16 cellular contexts compared by ENCODE assay signal in genomic region chr9:129811967-129812363, GRCh38. TPM values are rescaled to one million over a fixed set of nuclear protein-coding genes. Genes with fewer than 3 reads are reported as not detected.
DNase-seq lines count a peak whose midpoint lies in the region; ATAC-seq and TF ChIP-seq lines count a peak whose summit lies in the region.
"Had no signal": no experiment of that assay in that cellular context is flagged by ENCODE, and none has a peak within 500 bp of the region (broad histone marks: within the 10 kb centered on the region; RNA-seq: fewer than 3 reads in every experiment).

No MANE protein-coding gene starts in this region.

- CTCF ChIA-PET in CD4-positive, alpha-beta memory T cell (lab: Charles Lee; ENCODE audit: partially characterized antibody) = interaction anchor here (0.6 to 2.4 kb wide), 2 partner anchors 14 to 21 kb away, joined by 3 to 5 read pairs; no protein-coding TSS in a partner anchor

- H3K27me3 Mint-ChIP-seq in CD4-positive, alpha-beta memory T cell = no peaks in the 10 kb centered on the region
- no peaks in the 10 kb centered on the region for H3K27me3 Mint-ChIP-seq in T-helper 2 cell treated with Interferon-gamma antibody and Interleukin-4, amounts not matched to agents 5 μg/mL and 100 μg/mL, for 36 hours (ENCODE audit: low read depth)

- TF ChIP-seq CTCF in 22Rv1 (IDR thresholded peaks at IDR 0.05) = no peak
- TF ChIP-seq CTCF in right lobe of liver (IDR thresholded peaks at IDR 0.05) = no peak

- no peak for TF ChIP-seq POLR2A in right lobe of liver (IDR thresholded peaks at IDR 0.05)

- H3K4me3 ChIP-seq in CD4-positive, alpha-beta memory T cell (ENCODE audit: low read length in 2 of 2) = no peak overlapping the region
- no peak overlapping the region for H3K4me3 ChIP-seq in right lobe of liver
- H3K4me3 ChIP-seq: ovary had no signal

- intact Hi-C loops in CD4-positive, alpha-beta memory T cell (cut with micrococcal nuclease) = no loop called here
- intact Hi-C loops in right lobe of liver (cut with DNase I) = no loop called here

- peaks cover 7% of the 10 kb centered on the region for H3K4me1 ChIP-seq in CD4-positive, alpha-beta memory T cell (ENCODE audit: insufficient read depth, low read length)
- H3K4me1 ChIP-seq in right lobe of liver = peaks cover 0 to 19% (median 6%) of the 10 kb centered on the region in 4 donors

- peaks cover 59% of the 10 kb centered on the region for H3K36me3 ChIP-seq in CD4-positive, alpha-beta memory T cell (ENCODE audit: insufficient read depth, low read length)
- H3K36me3 ChIP-seq in right lobe of liver = peaks cover 3 to 25% (median 5%) of the 10 kb centered on the region in 4 donors
- H3K36me3 ChIP-seq: ovary had no signal

- no peak overlapping the region for H3K4me3 Mint-ChIP-seq in CD4-positive, alpha-beta memory T cell
- no peak overlapping the region for H3K4me3 Mint-ChIP-seq in T-helper 2 cell treated with Interferon-gamma antibody and Interleukin-4, amounts not matched to agents 5 μg/mL and 100 μg/mL, for 36 hours

- no peaks in the 10 kb centered on the region for H3K9me3 ChIP-seq in CD4-positive, alpha-beta memory T cell (ENCODE audit: control insufficient read depth in 1 of 2, low read length in 2 of 2)
- no peaks in the 10 kb centered on the region for H3K9me3 ChIP-seq in right lobe of liver
- H3K9me3 ChIP-seq: ovary had no signal

- ATAC-seq in right lobe of liver (no peak), GM18873 (IDR thresholded peaks at IDR 0.05; ENCODE audit: low FRiP score, unreplicated experiment) (no peak), HG03108 (IDR thresholded peaks at IDR 0.05; ENCODE audit: unreplicated experiment) (no peak), GM21717 (IDR thresholded peaks at IDR 0.05; ENCODE audit: unreplicated experiment) (no peak)

- peak overlapping the region in 6 of 7 donors; percentile 28 to 76 (median 51) for H3K27ac Mint-ChIP-seq in CD4-positive, alpha-beta memory T cell
- H3K27ac Mint-ChIP-seq in T-helper 2 cell treated with Interferon-gamma antibody and Interleukin-4, amounts not matched to agents 5 μg/mL and 100 μg/mL, for 36 hours = peak overlapping the region; percentile 26

- DNase-seq in CD4-positive, alpha-beta memory T cell = no peak
- no peak for DNase-seq in T-helper 2 cell treated with Interferon-gamma antibody and Interleukin-4, amounts not matched to agents 5 μg/mL and 100 μg/mL, for 36 hours (ENCODE audit: low spot score)
- DNase-seq in right lobe of liver (no peak), epidermal melanocyte (ENCODE audit: insufficient read length, low spot score) (no peak)
- DNase-seq: activated gamma-delta T cell, AML-193, DMS79, hippocampal formation, NCI-H1417 treated with DMSO at 0.1 percent for 48 hours, NCI-H2227 treated with DMSO at 0.1 percent for 48 hours, ovary, SHP77 treated with DMSO at 0.1 percent for 48 hours had no signal

- peak overlapping the region; percentile 95 for H3K27ac ChIP-seq in 22Rv1
- H3K27ac ChIP-seq in CD4-positive, alpha-beta memory T cell (ENCODE audit: low read depth, low read length) = no peak overlapping the region
- peak overlapping the region; percentile 55 to 87 (median 65) for H3K27ac ChIP-seq in right lobe of liver
- H3K27ac ChIP-seq: ovary had no signal

- no peaks in the 10 kb centered on the region for H3K27me3 ChIP-seq in CD4-positive, alpha-beta memory T cell (ENCODE audit: insufficient read depth, low read length)
- H3K27me3 ChIP-seq in right lobe of liver = no peaks in the 10 kb centered on the region
- H3K27me3 ChIP-seq: ovary had no signal

- 52% methylated on average over 4 of the region's 6 CpGs for WGBS in right lobe of liver (ENCODE audit: insufficient coverage, low coverage, low lambda C conversion rate, missing lambda C conversion rate)

- H3K9me3 Mint-ChIP-seq in CD4-positive, alpha-beta memory T cell = peaks cover 0 to 1% (median 0%) of the 10 kb centered on the region in 8 donors
- no peaks in the 10 kb centered on the region for H3K9me3 Mint-ChIP-seq in T-helper 2 cell treated with Interferon-gamma antibody and Interleukin-4, amounts not matched to agents 5 μg/mL and 100 μg/mL, for 36 hours

- POLR2A ChIA-PET in CD4-positive, alpha-beta memory T cell (lab: Charles Lee; ENCODE audit: partially characterized antibody) = interaction anchor here (1.0 to 2.0 kb wide), 6 partner anchors 9 to 152 kb away, joined by 3 to 13 read pairs (median 4); partner anchors contain the start of genes C9orf78, TOR1B and USP20

- peaks cover 29 to 73% of the 10 kb centered on the region in 2 donors for H3K36me3 Mint-ChIP-seq in CD4-positive, alpha-beta memory T cell
- H3K36me3 Mint-ChIP-seq in T-helper 2 cell treated with Interferon-gamma antibody and Interleukin-4, amounts not matched to agents 5 μg/mL and 100 μg/mL, for 36 hours (ENCODE audit: low read depth) = peaks cover 64% of the 10 kb centered on the region

- H3K4me1 Mint-ChIP-seq in CD4-positive, alpha-beta memory T cell = peaks cover 14 to 35% (median 16%) of the 10 kb centered on the region in 4 donors
- H3K4me1 Mint-ChIP-seq in T-helper 2 cell treated with Interferon-gamma antibody and Interleukin-4, amounts not matched to agents 5 μg/mL and 100 μg/mL, for 36 hours (ENCODE audit: low read depth) = peaks cover 5% of the 10 kb centered on the region

RNA-seq across cellular contexts. Expression of gene TOR1B, which starts 9.0 kb away (rescaled TPM):
- 10 to 100 TPM; 29.5 to 33.0 TPM for total RNA-seq in CD4-positive, alpha-beta memory T cell
- polyA plus RNA-seq in CD4-positive, alpha-beta memory T cell = 10 to 100 TPM; 17.5 to 24.4 TPM
- 10 to 100 TPM; 16.1 to 30.7 (median 18.9) TPM for total RNA-seq in right lobe of liver

RNA-seq across cellular contexts. Expression of gene TOR1A, which starts 12.0 kb away (rescaled TPM):
- total RNA-seq in CD4-positive, alpha-beta memory T cell = 10 to 100 TPM; 39.8 to 41.9 TPM
- polyA plus RNA-seq in CD4-positive, alpha-beta memory T cell = 10 to 100 TPM; 66.3 to 82.5 TPM
- total RNA-seq in right lobe of liver = 10 to 100 TPM; 18.4 to 41.3 (median 23.0) TPM

RNA-seq across cellular contexts. Expression of gene C9orf78, which starts 23.1 kb away (rescaled TPM):
- total RNA-seq in CD4-positive, alpha-beta memory T cell = 10 to 100 TPM; 95.5 to 96.9 TPM
- polyA plus RNA-seq in CD4-positive, alpha-beta memory T cell = 100 to 1,000 TPM; 204 to 206 TPM
- 10 to 100 TPM; 25.2 to 39.8 (median 33.5) TPM for total RNA-seq in right lobe of liver

RNA-seq across cellular contexts. Expression of gene USP20, which starts 23.3 kb away (rescaled TPM):
- total RNA-seq in CD4-positive, alpha-beta memory T cell = 100 to 1,000 TPM; 123 to 132 TPM
- polyA plus RNA-seq in CD4-positive, alpha-beta memory T cell = 10 to 100 TPM; 36.5 to 55.9 TPM
- total RNA-seq in right lobe of liver = 10 to 100 TPM in 4 of 6 experiments, 1 to 10 TPM in 2; 7.5 to 14.0 (median 10.8) TPM

RNA-seq across cellular contexts. Expression of gene PTGES, which starts 59.1 kb away (rescaled TPM):
- not detected for total RNA-seq in CD4-positive, alpha-beta memory T cell
- polyA plus RNA-seq in CD4-positive, alpha-beta memory T cell = not detected
- under 1 TPM in 2 of 6 experiments, not detected in 4; 0.15 to 0.24 TPM for total RNA-seq in right lobe of liver
